Comparison of ENCODE assay signal across 10 cellular contexts in the genomic region with DNA sequence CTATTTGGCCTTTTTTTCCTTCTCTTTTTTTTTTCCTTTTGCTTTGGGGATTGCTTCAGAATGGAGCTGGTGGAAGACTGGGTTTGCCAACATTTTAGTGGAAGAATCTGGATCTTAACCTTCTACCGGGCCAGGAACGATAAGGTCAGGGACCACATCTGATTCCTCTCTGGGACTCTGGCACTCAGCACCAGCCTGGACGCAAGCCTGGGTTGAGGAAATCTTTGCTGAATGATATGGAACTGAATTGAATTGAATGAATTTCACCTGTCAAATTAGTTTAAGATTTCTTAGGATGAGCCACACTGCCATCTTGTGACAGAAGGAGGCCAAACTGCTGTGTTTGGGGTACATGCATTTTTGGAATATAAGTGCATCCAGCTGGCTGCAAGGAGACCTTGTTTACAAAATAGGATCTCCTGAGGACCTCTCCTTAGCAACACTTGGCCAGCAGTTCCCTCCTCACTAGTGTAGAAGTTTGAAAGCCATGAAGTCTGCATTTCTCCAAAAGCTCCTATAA. TPM values are rescaled to one million over a fixed set of nuclear protein-coding genes. Genes with fewer than 3 reads are reported as not detected.
DNase-seq lines count a peak whose midpoint lies in the region; ATAC-seq, FAIRE-seq and TF ChIP-seq lines count a peak whose summit lies in the region.
"Had no signal": no experiment of that assay in that cellular context is flagged by ENCODE, and none has a peak within 500 bp of the region (broad histone marks: within the 10 kb centered on the region; RNA-seq: fewer than 3 reads in every experiment).

No MANE protein-coding gene starts in this region.

- H3K36me3 ChIP-seq in WERI-Rb-1: peaks cover 12% of the 10 kb centered on the region
- peaks cover 0 to 18% (median 7%) of the 10 kb centered on the region in 4 donors for H3K36me3 ChIP-seq in liver (ENCODE audit: control insufficient read depth in 4 of 4, insufficient read depth in 3 of 4, low read depth in 1 of 4, low read length in 3 of 4)
- peaks cover 60 to 100% (median 99%) of the 10 kb centered on the region in 4 donors for H3K36me3 ChIP-seq in stomach

- no peaks in the 10 kb centered on the region for H3K9me3 ChIP-seq in WERI-Rb-1 (ENCODE audit: severe bottlenecking)
- H3K9me3 ChIP-seq in liver (ENCODE audit: control insufficient read depth in 4 of 4, low read length in 3 of 4): no peaks in the 10 kb centered on the region
- no peaks in the 10 kb centered on the region for H3K9me3 ChIP-seq in stomach
- H3K9me3 ChIP-seq: BLaER1 had no signal

- H3K9ac ChIP-seq in liver (ENCODE audit: low read depth in 1 of 2, low read length in 2 of 2): no peak overlapping the region
- H3K9ac ChIP-seq: BLaER1 had no signal

- peak; percentile 20 to 25 for TF ChIP-seq RAD21 in liver (IDR thresholded peaks at IDR 0.05)

- no peak for TF ChIP-seq EP300 in stomach (IDR thresholded peaks at IDR 0.05)

- intact Hi-C loops in stomach (cut with DNase I; ENCODE audit: low total_unique reads): no loop called here

- H3K27me3 ChIP-seq in WERI-Rb-1 (ENCODE audit: insufficient read depth, low read depth, severe bottlenecking) (no peaks in the 10 kb centered on the region), liver (ENCODE audit: control insufficient read depth in 4 of 4, insufficient read depth in 4 of 4, low read length in 3 of 4) (no peaks in the 10 kb centered on the region), stomach (no peaks in the 10 kb centered on the region)
- H3K27me3 ChIP-seq: BLaER1 had no signal

- FAIRE-seq in GM19239 (lab: Jason Lieb, UNC): peak; percentile 64
- FAIRE-seq: islet of Langerhans had no signal

- TF ChIP-seq CTCF in WERI-Rb-1 (IDR thresholded peaks at IDR 0.05; ENCODE audit: low read depth, low read length) (peak; percentile 32; the same call in 1 of the 2 replicates), liver (IDR thresholded peaks at IDR 0.05; ENCODE audit: low read depth, low read length, missing input control) (peak; percentile 12), stomach (IDR thresholded peaks at IDR 0.05) (no peak)

- WGBS in liver: 84% methylated on average over 3 of the region's 3 CpGs
- 58 to 83% (median 77%) methylated on average over 3 of the region's 3 CpGs for WGBS in stomach, 5 donors

- no peak overlapping the region for H3K4me3 ChIP-seq in WERI-Rb-1 (ENCODE audit: low read depth, low read length)
- no peak overlapping the region for H3K4me3 ChIP-seq in liver (ENCODE audit: low read depth in 1 of 3, low read length in 3 of 3)
- no peak overlapping the region for H3K4me3 ChIP-seq in stomach
- H3K4me3 ChIP-seq: BLaER1 had no signal

- no peaks in the 10 kb centered on the region for H3K4me1 ChIP-seq in liver (ENCODE audit: control insufficient read depth in 4 of 4, insufficient read depth in 4 of 4, low read length in 3 of 4)
- peaks cover 0 to 20% (median 6%) of the 10 kb centered on the region in 4 donors for H3K4me1 ChIP-seq in stomach

- no peak for TF ChIP-seq POLR2A in stomach (IDR thresholded peaks at IDR 0.05)

- no peak overlapping the region for H3K27ac ChIP-seq in WERI-Rb-1
- no peak overlapping the region for H3K27ac ChIP-seq in liver (ENCODE audit: low read depth in 1 of 2, low read length in 2 of 2)
- H3K27ac ChIP-seq in stomach: no peak overlapping the region

- DNase-seq in NCI-H2171 treated with DMSO at 0.1 percent for 48 hours (lab: John Stamatoyannopoulos, UW): peak; percentile 14
- DNase-seq in NCI-H2171 (lab: John Stamatoyannopoulos, UW): no peak
- DNase-seq in GM19239 (ENCODE audit: insufficient read length, low spot score): no peak
- no peak for DNase-seq in WERI-Rb-1
- no peak for DNase-seq in stomach
- no peak for DNase-seq in NCI-H146 (lab: John Stamatoyannopoulos, UW)

- ATAC-seq in GM19467 (IDR thresholded peaks at IDR 0.05; ENCODE audit: unreplicated experiment): no peak

TF ChIP-seq in liver, 16 proteins besides CTCF, POLR2A, EP300 and RAD21:
- TF ChIP-seq, protein P1, sequence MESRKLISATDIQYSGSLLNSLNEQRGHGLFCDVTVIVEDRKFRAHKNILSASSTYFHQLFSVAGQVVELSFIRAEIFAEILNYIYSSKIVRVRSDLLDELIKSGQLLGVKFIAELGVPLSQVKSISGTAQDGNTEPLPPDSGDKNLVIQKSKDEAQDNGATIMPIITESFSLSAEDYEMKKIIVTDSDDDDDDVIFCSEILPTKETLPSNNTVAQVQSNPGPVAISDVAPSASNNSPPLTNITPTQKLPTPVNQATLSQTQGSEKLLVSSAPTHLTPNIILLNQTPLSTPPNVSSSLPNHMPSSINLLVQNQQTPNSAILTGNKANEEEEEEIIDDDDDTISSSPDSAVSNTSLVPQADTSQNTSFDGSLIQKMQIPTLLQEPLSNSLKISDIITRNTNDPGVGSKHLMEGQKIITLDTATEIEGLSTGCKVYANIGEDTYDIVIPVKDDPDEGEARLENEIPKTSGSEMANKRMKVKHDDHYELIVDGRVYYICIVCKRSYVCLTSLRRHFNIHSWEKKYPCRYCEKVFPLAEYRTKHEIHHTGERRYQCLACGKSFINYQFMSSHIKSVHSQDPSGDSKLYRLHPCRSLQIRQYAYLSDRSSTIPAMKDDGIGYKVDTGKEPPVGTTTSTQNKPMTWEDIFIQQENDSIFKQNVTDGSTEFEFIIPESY (IDR thresholded peaks at IDR 0.05): no peak
- TF ChIP-seq GABPA (IDR thresholded peaks at IDR 0.05 in 1 of 2, conservative IDR thresholded peaks at IDR 0.05 in 1 of 2): no peak
- no peak for TF ChIP-seq FOXA1 (IDR thresholded peaks at IDR 0.05)
- no peak for TF ChIP-seq TAF1 (conservative IDR thresholded peaks at IDR 0.05)
- TF ChIP-seq NR2F2 (IDR thresholded peaks at IDR 0.05): no peak
- TF ChIP-seq EGR1 (IDR thresholded peaks at IDR 0.05; ENCODE audit: low read depth in 2 of 2): no peak
- no peak for TF ChIP-seq JUND (IDR thresholded peaks at IDR 0.05)
- TF ChIP-seq HNF4G (IDR thresholded peaks at IDR 0.05): no peak
- TF ChIP-seq RXRA (IDR thresholded peaks at IDR 0.05): no peak
- TF ChIP-seq YY1 (IDR thresholded peaks at IDR 0.05): no peak

RNA-seq across cellular contexts. Expression of a gene that starts 30.4 kb away (rescaled TPM):
- total RNA-seq in liver (not detected), stomach (1 to 10 TPM in 1 of 5 donors, not detected in 4; 1.2 TPM)
- polyA plus RNA-seq in liver (under 1 TPM in 1 of 2 donors, not detected in 1; 0.05 TPM), stomach (under 1 TPM in 1 of 3 donors, not detected in 2; 0.13 TPM)

Comparison
In these comparisons a context has a peak if more than half of its experiments do, and no peak if none do; other contexts are left out.
1. CTCF ChIP-seq: peak in WERI-Rb-1 (single experiment) and liver (single experiment); none in stomach (0 of 7).